ENCODE assay signal across 8 cellular contexts in the genomic region with DNA sequence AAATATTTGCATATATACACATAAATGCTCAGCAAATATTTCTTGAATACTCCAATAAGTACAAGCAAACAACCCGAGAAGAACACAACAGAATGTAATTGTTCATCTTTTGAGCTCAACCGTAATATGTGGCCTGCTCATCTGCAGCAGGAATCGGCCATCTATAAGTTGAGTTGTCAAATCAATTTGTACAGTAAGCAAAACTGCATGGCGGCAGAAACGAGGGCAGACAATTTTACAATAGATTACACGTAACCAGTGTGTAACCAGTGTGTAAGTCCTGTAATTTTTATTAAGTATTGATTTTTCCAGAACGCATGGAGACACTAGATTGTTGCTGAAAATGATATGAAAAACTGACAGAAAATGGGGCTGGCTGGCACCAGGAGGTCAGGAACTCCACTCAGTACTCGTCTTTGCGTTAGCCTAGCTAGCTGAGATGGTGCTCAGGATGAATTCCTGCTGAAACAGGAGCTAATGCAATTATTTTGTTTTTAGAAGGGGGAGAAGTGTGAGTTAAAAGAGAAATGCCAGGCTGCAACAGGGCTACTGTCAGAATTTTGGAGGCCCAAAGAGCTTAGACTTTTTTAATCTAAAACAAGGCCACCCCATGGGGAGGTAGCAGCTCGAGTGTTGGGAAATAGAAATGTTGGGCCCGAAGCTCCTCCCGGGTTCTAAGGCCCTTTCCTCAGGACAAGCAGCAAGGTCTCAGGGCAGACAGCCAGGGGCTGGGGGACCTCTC. TPM values are rescaled to one million over a fixed set of nuclear protein-coding genes. Genes with fewer than 3 reads are reported as not detected.
DNase-seq lines count a peak whose midpoint lies in the region; ATAC-seq lines count a peak whose summit lies in the region.

No MANE protein-coding gene starts in this region.

- no peak overlapping the region for H3K4me3 Mint-ChIP-seq in activated CD4-positive, alpha-beta T cell treated with anti-CD3 and anti-CD28 coated beads, Interleukin-2, amount 10 ng/mL, durations not matched to agents 24 days and 14 days

- peak overlapping the region; percentile 95 for H3K27ac ChIP-seq in angular gyrus (ENCODE audit: low read depth, low read length)

- no peaks in the 10 kb centered on the region for H3K27me3 Mint-ChIP-seq in activated CD4-positive, alpha-beta T cell treated with anti-CD3 and anti-CD28 coated beads, Interleukin-2, amount 10 ng/mL, durations not matched to agents 24 days and 14 days

- intact Hi-C loops in activated CD4-positive, alpha-beta T cell treated with anti-CD3 and anti-CD28 coated beads, Interleukin-2, amount 10 ng/mL, durations not matched to agents 24 days and 14 days (cut with micrococcal nuclease): loop anchor here (1.0 to 5.0 kb wide), 3 partner anchors 75 to 228 kb away; a partner anchor contains a TSS

- ATAC-seq in HG02970 (IDR thresholded peaks at IDR 0.05; ENCODE audit: low FRiP score, unreplicated experiment) (peak; percentile 2), left lobe of liver (peak; percentile 32)

- no peak overlapping the region for H3K27ac Mint-ChIP-seq in activated CD4-positive, alpha-beta T cell treated with anti-CD3 and anti-CD28 coated beads, Interleukin-2, amount 10 ng/mL, durations not matched to agents 24 days and 14 days

- peaks cover 25% of the 10 kb centered on the region for H3K36me3 Mint-ChIP-seq in activated CD4-positive, alpha-beta T cell treated with anti-CD3 and anti-CD28 coated beads, Interleukin-2, amount 10 ng/mL, durations not matched to agents 24 days and 14 days (ENCODE audit: low read depth)

- H3K4me1 Mint-ChIP-seq in activated CD4-positive, alpha-beta T cell treated with anti-CD3 and anti-CD28 coated beads, Interleukin-2, amount 10 ng/mL, durations not matched to agents 24 days and 14 days: peaks cover 20% of the 10 kb centered on the region

- DNase-seq in EH (ENCODE audit: low read depth) (peak; percentile 19), left lobe of liver (ENCODE audit: low spot score) (no peak), medulla oblongata (ENCODE audit: extremely low spot score) (no peak), NCI-H774 (lab: John Stamatoyannopoulos, UW) (no peak)
- no peak for DNase-seq in stimulated activated CD4-positive, alpha-beta T cell treated with anti-CD3 and anti-CD28 coated beads, Interleukin-4, amount 100 ng/mL, for 4 hours
- no peak for DNase-seq in activated CD4-positive, alpha-beta T cell treated with anti-CD3 and anti-CD28 coated beads, Interleukin-2, amount 10 ng/mL, durations not matched to agents 24 days and 14 days

- peaks cover 4% of the 10 kb centered on the region for H3K9me3 Mint-ChIP-seq in activated CD4-positive, alpha-beta T cell treated with anti-CD3 and anti-CD28 coated beads, Interleukin-2, amount 10 ng/mL, durations not matched to agents 24 days and 14 days

RNA-seq across cellular contexts. Expression of a gene that starts 0.7 kb away (rescaled TPM):
- 11.0 TPM for total RNA-seq in left lobe of liver
- total RNA-seq in activated CD4-positive, alpha-beta T cell treated with anti-CD3 and anti-CD28 coated beads, Interleukin-2, amount 10 ng/mL, durations not matched to agents 24 days and 14 days: 18.0 and 18.2 TPM in 2 replicates

RNA-seq across cellular contexts. Expression of a gene that starts 1.0 kb away (rescaled TPM):
- 21.1 TPM for total RNA-seq in left lobe of liver
- total RNA-seq in activated CD4-positive, alpha-beta T cell treated with anti-CD3 and anti-CD28 coated beads, Interleukin-2, amount 10 ng/mL, durations not matched to agents 24 days and 14 days: 123 and 128 TPM in 2 replicates
